In genomic region chr10:69614130-69614529, GRCh38 we compare ENCODE assay signal across 26 cellular contexts. TPM values are rescaled to one million over a fixed set of nuclear protein-coding genes. Genes with fewer than 3 reads are reported as not detected.
"Had no signal": no experiment of that assay in that cellular context is flagged by ENCODE, and none has a peak within 500 bp of the region (broad histone marks: within the 10 kb centered on the region; RNA-seq: fewer than 3 reads in every experiment).

No MANE protein-coding gene starts in this region.

- H3K4me1 ChIP-seq: adrenal gland, Peyer's patch, SJCRH30 had no signal

- H3K36me3 ChIP-seq: adrenal gland, Peyer's patch, SJCRH30 had no signal

- H3K9me3 ChIP-seq: Peyer's patch, SJCRH30, SK-N-SH had no signal

- ATAC-seq: activated CD4-positive, alpha-beta T cell treated with anti-CD3 and anti-CD28 coated beads for 36 hours had no signal

- H3K4me3 ChIP-seq: adrenal gland, Peyer's patch, SJCRH30 had no signal

- H3K9ac ChIP-seq: SK-N-SH had no signal

- H3K4me3 Mint-ChIP-seq: activated CD4-positive, alpha-beta memory T cell treated with anti-CD3 and anti-CD28 coated beads, Interleukin-2, amount 10 ng/mL, durations not matched to agents 7 days and 5 days; activated CD4-positive, alpha-beta T cell treated with anti-CD3 and anti-CD28 coated beads for 36 hours; activated naive CD8-positive, alpha-beta T cell treated with anti-CD3 and anti-CD28 coated beads, Interleukin-2, amount 10 ng/mL, durations not matched to agents 7 days and 5 days had no signal

- DNase-seq: activated CD4-positive, alpha-beta memory T cell treated with anti-CD3 and anti-CD28 coated beads, Interleukin-2, amount 10 ng/mL, durations not matched to agents 7 days and 5 days; activated CD4-positive, alpha-beta T cell treated with anti-CD3 and anti-CD28 coated beads for 36 hours; activated CD4-positive, alpha-beta T cell treated with anti-CD3 and anti-CD28 coated beads, Interleukin-2, amount 50 U/mL, for 1 hour; activated CD4-positive, CD25-positive, alpha-beta regulatory T cell; activated naive CD4-positive, alpha-beta T cell treated with anti-CD3 and anti-CD28 coated beads, Interleukin-2, amount 50 U/mL, for 16 hours; activated naive CD8-positive, alpha-beta T cell treated with anti-CD3 and anti-CD28 coated beads, Interleukin-2, amount 10 ng/mL, durations not matched to agents 7 days and 5 days; activated T-cell treated with anti-CD3 and anti-CD28 coated beads for 4 hours; activated T-cell treated with anti-CD3 and anti-CD28 coated beads, Interleukin-2, amount 50 U/mL, for 48 hours; adrenal gland; anterior cingulate cortex; caudate nucleus; NCI-H1048; NCI-H1417; NCI-H1930; NCI-H510A treated with DMSO at 0.1 percent for 48 hours; NCI-H69; NK-92 treated with Interleukin-12 subunit alpha and Interleukin-12 subunit beta, amount 100 ng/mL, for 24 hours; Peyer's patch; Right ventricle myocardium superior; SJCRH30; SK-N-SH; T-helper 1 cell had no signal

- H3K27ac Mint-ChIP-seq: activated CD4-positive, alpha-beta memory T cell treated with anti-CD3 and anti-CD28 coated beads, Interleukin-2, amount 10 ng/mL, durations not matched to agents 7 days and 5 days; activated CD4-positive, alpha-beta T cell treated with anti-CD3 and anti-CD28 coated beads for 36 hours; activated naive CD8-positive, alpha-beta T cell treated with anti-CD3 and anti-CD28 coated beads, Interleukin-2, amount 10 ng/mL, durations not matched to agents 7 days and 5 days had no signal

- H3K27me3 Mint-ChIP-seq: activated CD4-positive, alpha-beta T cell treated with anti-CD3 and anti-CD28 coated beads for 36 hours had no signal

- H3K36me3 Mint-ChIP-seq: activated naive CD8-positive, alpha-beta T cell treated with anti-CD3 and anti-CD28 coated beads, Interleukin-2, amount 10 ng/mL, durations not matched to agents 7 days and 5 days had no signal

- H3K27ac ChIP-seq: adrenal gland, Peyer's patch, RWPE1, SJCRH30, VCaP had no signal

- H3K27me3 ChIP-seq: adrenal gland, Peyer's patch, SJCRH30 had no signal

- H3K4me2 ChIP-seq: SK-N-SH had no signal

- H3K9me3 Mint-ChIP-seq: activated CD4-positive, alpha-beta memory T cell treated with anti-CD3 and anti-CD28 coated beads, Interleukin-2, amount 10 ng/mL, durations not matched to agents 7 days and 5 days had no signal

- H3K4me1 Mint-ChIP-seq: activated CD4-positive, alpha-beta memory T cell treated with anti-CD3 and anti-CD28 coated beads, Interleukin-2, amount 10 ng/mL, durations not matched to agents 7 days and 5 days; activated CD4-positive, alpha-beta T cell treated with anti-CD3 and anti-CD28 coated beads for 36 hours; activated naive CD8-positive, alpha-beta T cell treated with anti-CD3 and anti-CD28 coated beads, Interleukin-2, amount 10 ng/mL, durations not matched to agents 7 days and 5 days had no signal

RNA-seq across cellular contexts. Expression of gene NEUROG3, which starts 40.9 kb away (rescaled TPM):
- total RNA-seq: activated CD8-positive, alpha-beta memory T cell treated with anti-CD3 and anti-CD28 coated beads for 36 hours; Right ventricle myocardium superior; T-helper 2 cell treated with Interferon-gamma antibody and Interleukin-4, amounts not matched to agents 100 ng/mL and 5 ng/mL, for 36 hours had no signal
- polyA plus RNA-seq: SK-N-SH had no signal
